ENCODE assay signal across 8 cellular contexts in the genomic region with DNA sequence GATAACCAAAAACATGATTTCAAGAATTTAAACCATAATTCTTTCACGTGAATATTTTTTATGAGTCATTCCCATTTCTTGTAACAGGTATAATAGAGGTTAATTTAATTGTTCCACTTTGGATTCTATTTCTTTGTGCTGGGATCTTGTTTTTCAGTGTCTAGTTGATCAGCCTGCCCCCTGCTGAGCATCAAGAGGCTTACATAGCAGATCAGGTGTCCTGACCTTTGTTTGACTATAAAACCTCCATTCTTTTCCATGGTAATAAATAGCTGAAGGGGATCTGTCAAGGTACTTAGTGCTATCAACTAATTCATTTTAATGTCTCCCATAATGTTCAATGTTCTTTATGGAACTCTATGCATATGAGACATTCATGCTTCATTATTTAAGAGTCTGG. TPM values are rescaled to one million over a fixed set of nuclear protein-coding genes. Genes with fewer than 3 reads are reported as not detected.
A peak's percentile ranks its signal among the peaks of the same experiment; 100 is the strongest.
DNase-seq lines count a peak whose midpoint lies in the region; ATAC-seq and TF ChIP-seq lines count a peak whose summit lies in the region.

No MANE protein-coding gene starts in this region.

- no peak overlapping the region for H3K27ac Mint-ChIP-seq in osteocyte (ENCODE audit: unreplicated experiment)

- ATAC-seq in stimulated activated naive CD8-positive, alpha-beta T cell treated with anti-CD3 and anti-CD28 coated beads, Interleukin-15, Interleukin-2, amounts not matched to agents 100 U/mL and 50 U/mL, for 24 hours, result no peak

- H3K4me3 ChIP-seq in choroid plexus epithelial cell (ENCODE audit: low read depth, low read length), result no peak overlapping the region

- peak; percentile 38 for TF ChIP-seq CTCF in choroid plexus epithelial cell (conservative IDR thresholded peaks at IDR 0.05; ENCODE audit: low read depth, low read length)
- TF ChIP-seq CTCF in osteocyte (IDR thresholded peaks at IDR 0.05), result peak; percentile 15

- peaks cover 8% of the 10 kb centered on the region for H3K27me3 Mint-ChIP-seq in osteocyte (ENCODE audit: unreplicated experiment)

- H3K36me3 Mint-ChIP-seq in osteocyte (ENCODE audit: unreplicated experiment), result no peaks in the 10 kb centered on the region

- DNase-seq in activated CD4-positive, alpha-beta T cell treated with anti-CD3 and anti-CD28 coated beads for 48 hours, result peak; percentile 27
- DNase-seq in activated CD4-positive, alpha-beta T cell treated with anti-CD3 and anti-CD28 coated beads, Interleukin-2, amount 50 U/mL, for 48 hours, result no peak
- DNase-seq in NCI-H2029 treated with DMSO at 0.1 percent for 48 hours (lab: John Stamatoyannopoulos, UW), result peak; percentile 0
- no peak for DNase-seq in choroid plexus epithelial cell (ENCODE audit: low read depth)
- no peak for DNase-seq in osteocyte (ENCODE audit: extremely low spot score, unreplicated experiment)
- no peak for DNase-seq in stimulated activated naive CD8-positive, alpha-beta T cell treated with anti-CD3 and anti-CD28 coated beads, Interleukin-15, Interleukin-2, amounts not matched to agents 100 U/mL and 50 U/mL, for 24 hours
- no peak for DNase-seq in HK-2 (ENCODE audit: unreplicated experiment)
- no peak for DNase-seq in RPMI8226

- no peaks in the 10 kb centered on the region for H3K4me1 Mint-ChIP-seq in osteocyte (ENCODE audit: unreplicated experiment)

- no peak overlapping the region for H3K4me3 Mint-ChIP-seq in osteocyte (ENCODE audit: unreplicated experiment)

- no peaks in the 10 kb centered on the region for H3K9me3 Mint-ChIP-seq in osteocyte (ENCODE audit: unreplicated experiment)

RNA-seq across cellular contexts. Expression of gene COL17A1, which starts 4.9 kb away (rescaled TPM):
- total RNA-seq in osteocyte, result not detected in 2 replicates

RNA-seq across cellular contexts. Expression of gene SFR1, which starts 41.2 kb away (rescaled TPM):
- 7.0 and 7.9 TPM in 2 replicates for total RNA-seq in osteocyte

Comparison
In these comparisons a context has a peak if more than half of its experiments do, and no peak if none do; other contexts are left out.
1. DNase-seq: peak in activated CD4-positive, alpha-beta T cell treated with anti-CD3 and anti-CD28 coated beads for 48 hours (single experiment) and NCI-H2029 treated with DMSO at 0.1 percent for 48 hours (single experiment); none in activated CD4-positive, alpha-beta T cell treated with anti-CD3 and anti-CD28 coated beads, Interleukin-2, amount 50 U/mL, for 48 hours (0 of 2), choroid plexus epithelial cell (single experiment), osteocyte (single experiment), stimulated activated naive CD8-positive, alpha-beta T cell treated with anti-CD3 and anti-CD28 coated beads, Interleukin-15, Interleukin-2, amounts not matched to agents 100 U/mL and 50 U/mL, for 24 hours (single experiment), HK-2 (single experiment) and RPMI8226 (single experiment).